In genomic region chr16:2669587-2669986, GRCh38 we compare ENCODE assay signal across 8 cellular contexts. TPM values are rescaled to one million over a fixed set of nuclear protein-coding genes. Genes with fewer than 3 reads are reported as not detected.
DNase-seq lines count a peak whose midpoint lies in the region; TF ChIP-seq lines count a peak whose summit lies in the region.
"Not testable (repeated sequence)": the region's sequence is repeated elsewhere in the genome, so short reads cannot be mapped to it uniquely, and the experiment has no call there.

No MANE protein-coding gene starts in this region.

- peak overlapping the region in 3 of 11 experiments; percentile 23 to 54 (median 43); a peak in 5 of 22 replicates for H3K9ac ChIP-seq in BLaER1 treated with 17β-estradiol and CSF1 and Interleukin-3, amounts not matched to agents 10 nM and 100 nM

- CTCF ChIA-PET in RWPE1 (lab: Yijun Ruan, JAX); activated CD4-positive, alpha-beta memory T cell treated with anti-CD3 and anti-CD28 coated beads, Interleukin-2, amount 10 ng/mL, durations not matched to agents 7 days and 5 days (lab: Charles Lee): not testable (repeated sequence)

- peaks cover 8 to 45% (median 30%) of the 10 kb centered on the region in 11 experiments; a peak in 18 of 22 replicates for H3K36me3 ChIP-seq in BLaER1 treated with 17β-estradiol and CSF1 and Interleukin-3, amounts not matched to agents 10 nM and 100 nM
- H3K36me3 ChIP-seq in left ventricle myocardium inferior, result peaks cover 29% of the 10 kb centered on the region

- H3K4me3 Mint-ChIP-seq in activated CD4-positive, alpha-beta memory T cell treated with anti-CD3 and anti-CD28 coated beads, Interleukin-2, amount 10 ng/mL, durations not matched to agents 7 days and 5 days, result peak overlapping the region; percentile 46
- peak overlapping the region; percentile 73 for H3K4me3 Mint-ChIP-seq in activated naive CD4-positive, alpha-beta T cell treated with anti-CD3 and anti-CD28 coated beads, Interleukin-2, amount 50 U/mL, for 24 hours
- H3K4me3 Mint-ChIP-seq in chondrocyte (ENCODE audit: unreplicated experiment) (peak overlapping the region; percentile 38), neural crest cell (peak overlapping the region; percentile 82)
- peak overlapping the region; percentile 87 for H3K4me3 Mint-ChIP-seq in stimulated activated naive CD8-positive, alpha-beta T cell treated with anti-CD3 and anti-CD28 coated beads, Interleukin-15, Interleukin-2, amounts not matched to agents 100 ng/mL and 50 ng/mL, for 24 hours

- H3K27me3 Mint-ChIP-seq in activated CD4-positive, alpha-beta memory T cell treated with anti-CD3 and anti-CD28 coated beads, Interleukin-2, amount 10 ng/mL, durations not matched to agents 7 days and 5 days; activated naive CD4-positive, alpha-beta T cell treated with anti-CD3 and anti-CD28 coated beads, Interleukin-2, amount 50 U/mL, for 24 hours; chondrocyte (ENCODE audit: low read depth); neural crest cell (ENCODE audit: low read depth); stimulated activated naive CD8-positive, alpha-beta T cell treated with anti-CD3 and anti-CD28 coated beads, Interleukin-15, Interleukin-2, amounts not matched to agents 100 ng/mL and 50 ng/mL, for 24 hours: not testable (repeated sequence)

- intact Hi-C loops in left ventricle myocardium inferior (cut with micrococcal nuclease), result not testable (repeated sequence)

- H3K4me3 ChIP-seq in BLaER1 treated with 17β-estradiol and CSF1 and Interleukin-3, amounts not matched to agents 10 nM and 100 nM, result not testable (repeated sequence)
- H3K4me3 ChIP-seq in left ventricle myocardium inferior, result peak overlapping the region; percentile 45

- H3K9me3 ChIP-seq in BLaER1 treated with 17β-estradiol and CSF1 and Interleukin-3, amounts not matched to agents 10 nM and 100 nM (replicated peaks in 1 of 11); left ventricle myocardium inferior (replicated peaks): not testable (repeated sequence)

- H3K27me3 ChIP-seq in BLaER1 treated with 17β-estradiol and CSF1 and Interleukin-3, amounts not matched to agents 10 nM and 100 nM; left ventricle myocardium inferior (ENCODE audit: low read depth): not testable (repeated sequence)

- H3K4me1 ChIP-seq in BLaER1 treated with 17β-estradiol and CSF1 and Interleukin-3, amounts not matched to agents 10 nM and 100 nM, result peaks cover 29 to 42% (median 34%) of the 10 kb centered on the region in 10 experiments
- H3K4me1 ChIP-seq in left ventricle myocardium inferior, result peaks cover 42% of the 10 kb centered on the region

- H4K20me1 ChIP-seq in BLaER1 treated with 17β-estradiol and CSF1 and Interleukin-3, amounts not matched to agents 10 nM and 100 nM, result peaks cover 0 to 40% (median 15%) of the 10 kb centered on the region in 11 experiments; a peak in 16 of 22 replicates

- POLR2A ChIA-PET in RWPE1 (lab: Yijun Ruan, JAX; ENCODE audit: low non-redundant PET), result not testable (repeated sequence)
- POLR2A ChIA-PET in activated CD4-positive, alpha-beta memory T cell treated with anti-CD3 and anti-CD28 coated beads, Interleukin-2, amount 10 ng/mL, durations not matched to agents 7 days and 5 days (lab: Charles Lee), result interaction anchor here (1.5 kb wide), 1 partner anchor 199 kb away, joined by 3 read pairs; no protein-coding TSS in a partner anchor

- H3K4me1 Mint-ChIP-seq in activated CD4-positive, alpha-beta memory T cell treated with anti-CD3 and anti-CD28 coated beads, Interleukin-2, amount 10 ng/mL, durations not matched to agents 7 days and 5 days, result peaks cover 63% of the 10 kb centered on the region
- peaks cover 37% of the 10 kb centered on the region for H3K4me1 Mint-ChIP-seq in activated naive CD4-positive, alpha-beta T cell treated with anti-CD3 and anti-CD28 coated beads, Interleukin-2, amount 50 U/mL, for 24 hours
- peaks cover 22% of the 10 kb centered on the region for H3K4me1 Mint-ChIP-seq in chondrocyte (ENCODE audit: low read depth)
- H3K4me1 Mint-ChIP-seq in neural crest cell, result peaks cover 20% of the 10 kb centered on the region
- peaks cover 52% of the 10 kb centered on the region for H3K4me1 Mint-ChIP-seq in stimulated activated naive CD8-positive, alpha-beta T cell treated with anti-CD3 and anti-CD28 coated beads, Interleukin-15, Interleukin-2, amounts not matched to agents 100 ng/mL and 50 ng/mL, for 24 hours (ENCODE audit: low read depth)

- TF ChIP-seq CTCF in RWPE1 (conservative IDR thresholded peaks at IDR 0.05; ENCODE audit: low read depth); chondrocyte (IDR thresholded peaks at IDR 0.05); left ventricle myocardium inferior (IDR thresholded peaks at IDR 0.05; ENCODE audit: borderline replicate concordance); neural crest cell (conservative IDR thresholded peaks at IDR 0.05): not testable (repeated sequence)

- peaks cover 46% of the 10 kb centered on the region for H3K36me3 Mint-ChIP-seq in activated CD4-positive, alpha-beta memory T cell treated with anti-CD3 and anti-CD28 coated beads, Interleukin-2, amount 10 ng/mL, durations not matched to agents 7 days and 5 days (ENCODE audit: low read depth)
- not testable (repeated sequence) for H3K36me3 Mint-ChIP-seq in activated naive CD4-positive, alpha-beta T cell treated with anti-CD3 and anti-CD28 coated beads, Interleukin-2, amount 50 U/mL, for 24 hours; neural crest cell (ENCODE audit: low read depth)
- H3K36me3 Mint-ChIP-seq in chondrocyte (ENCODE audit: low read depth), result peaks cover 13% of the 10 kb centered on the region
- peaks cover 38% of the 10 kb centered on the region for H3K36me3 Mint-ChIP-seq in stimulated activated naive CD8-positive, alpha-beta T cell treated with anti-CD3 and anti-CD28 coated beads, Interleukin-15, Interleukin-2, amounts not matched to agents 100 ng/mL and 50 ng/mL, for 24 hours (ENCODE audit: low read depth)

- not testable (repeated sequence) for H3K27ac ChIP-seq in BLaER1 treated with 17β-estradiol and CSF1 and Interleukin-3, amounts not matched to agents 10 nM and 100 nM
- H3K27ac ChIP-seq in RWPE1, result peak overlapping the region; percentile 44; the same call in 1 of the 2 replicates
- peak overlapping the region; percentile 33 for H3K27ac ChIP-seq in left ventricle myocardium inferior (replicated peaks)

- H3K27ac Mint-ChIP-seq in activated CD4-positive, alpha-beta memory T cell treated with anti-CD3 and anti-CD28 coated beads, Interleukin-2, amount 10 ng/mL, durations not matched to agents 7 days and 5 days, result peak overlapping the region; percentile 40
- not testable (repeated sequence) for H3K27ac Mint-ChIP-seq in activated naive CD4-positive, alpha-beta T cell treated with anti-CD3 and anti-CD28 coated beads, Interleukin-2, amount 50 U/mL, for 24 hours
- H3K27ac Mint-ChIP-seq in chondrocyte (ENCODE audit: unreplicated experiment) (peak overlapping the region; percentile 45), neural crest cell (ENCODE audit: unreplicated experiment) (peak overlapping the region; percentile 5)
- peak overlapping the region; percentile 55 for H3K27ac Mint-ChIP-seq in stimulated activated naive CD8-positive, alpha-beta T cell treated with anti-CD3 and anti-CD28 coated beads, Interleukin-15, Interleukin-2, amounts not matched to agents 100 ng/mL and 50 ng/mL, for 24 hours

- not testable (repeated sequence) for DNase-seq in RWPE1 (ENCODE audit: low spot score); activated CD4-positive, alpha-beta memory T cell treated with anti-CD3 and anti-CD28 coated beads, Interleukin-2, amount 10 ng/mL, durations not matched to agents 7 days and 5 days; chondrocyte (ENCODE audit: low spot score); left ventricle myocardium inferior; neural crest cell (ENCODE audit: low read depth, low spot score)

- peak overlapping the region; percentile 30 to 88 (median 53); a peak in 21 of 22 replicates for H3K4me2 ChIP-seq in BLaER1 treated with 17β-estradiol and CSF1 and Interleukin-3, amounts not matched to agents 10 nM and 100 nM

- H3K9me3 Mint-ChIP-seq in activated CD4-positive, alpha-beta memory T cell treated with anti-CD3 and anti-CD28 coated beads, Interleukin-2, amount 10 ng/mL, durations not matched to agents 7 days and 5 days; activated naive CD4-positive, alpha-beta T cell treated with anti-CD3 and anti-CD28 coated beads, Interleukin-2, amount 50 U/mL, for 24 hours; chondrocyte (ENCODE audit: low read depth); neural crest cell; stimulated activated naive CD8-positive, alpha-beta T cell treated with anti-CD3 and anti-CD28 coated beads, Interleukin-15, Interleukin-2, amounts not matched to agents 100 ng/mL and 50 ng/mL, for 24 hours: not testable (repeated sequence)

RNA-seq across cellular contexts. Expression of gene KCTD5, which starts 12.7 kb away (rescaled TPM):
- 10 to 100 TPM; 35.9 to 39.8 TPM for total RNA-seq in activated CD4-positive, alpha-beta memory T cell treated with anti-CD3 and anti-CD28 coated beads, Interleukin-2, amount 10 ng/mL, durations not matched to agents 7 days and 5 days
- total RNA-seq in chondrocyte, result 27.3 to 29.7 TPM (median 27.4 TPM) in 3 replicates
- total RNA-seq in left ventricle myocardium inferior, result 10.2 TPM
- total RNA-seq in neural crest cell, result 27.4 and 27.7 TPM in 2 replicates

RNA-seq across cellular contexts. Expression of gene PRSS27, which starts 50.4 kb away (rescaled TPM):
- total RNA-seq in activated CD4-positive, alpha-beta memory T cell treated with anti-CD3 and anti-CD28 coated beads, Interleukin-2, amount 10 ng/mL, durations not matched to agents 7 days and 5 days, result 1 to 10 TPM; 1.6 to 1.8 TPM
- total RNA-seq in chondrocyte (2.8 to 4.3 TPM (median 3.1 TPM) in 3 replicates), left ventricle myocardium inferior (0.11 TPM), neural crest cell (5.3 and 7.8 TPM in 2 replicates)
